In the genomic region with DNA sequence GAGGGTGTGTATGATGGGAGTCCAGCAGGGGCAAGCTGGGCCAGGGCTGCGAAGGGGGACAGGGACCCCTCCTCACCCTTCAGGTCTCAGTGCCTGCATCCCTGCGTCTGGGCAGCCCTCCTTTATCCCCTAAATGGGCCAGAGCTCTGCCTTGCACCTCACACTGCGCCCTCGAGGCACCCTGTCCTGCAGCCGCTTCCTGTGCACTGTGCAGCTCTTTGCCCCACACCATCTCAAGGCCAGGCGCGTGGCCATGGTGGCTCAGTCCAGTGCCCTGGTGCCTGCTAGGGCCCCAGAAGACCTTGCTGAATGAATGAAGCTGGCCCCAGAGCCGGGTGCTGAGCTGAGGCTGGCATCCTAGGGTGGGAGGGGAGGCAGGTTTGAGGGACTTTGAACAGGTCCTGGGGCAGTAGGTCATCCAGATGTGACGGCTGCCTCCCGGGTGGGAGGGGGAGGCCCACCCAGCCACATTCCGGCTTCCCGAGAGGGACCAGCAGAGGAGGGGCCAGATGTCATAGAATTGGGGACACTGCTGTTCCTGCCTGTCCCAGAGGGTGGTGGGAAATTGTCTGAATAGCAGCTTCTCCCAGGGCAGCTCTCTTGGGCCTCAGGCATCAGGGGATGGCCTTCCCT, we compare ENCODE assay signal across 1 cellular context.
TF ChIP-seq lines count a peak whose summit lies in the region.

No MANE protein-coding gene starts in this region.

TF ChIP-seq in K562, 482 proteins besides CTCF, POLR2A, EP300 and RAD21:
- TF ChIP-seq RBFOX2 (IDR thresholded peaks at IDR 0.05; ENCODE audit: low read depth, low read length) (peak; percentile 41; the same call in 1 of the 2 replicates), ZFP1 (CRISPR knock-in tag; IDR thresholded peaks at IDR 0.05) (no peak)
